In genomic region chr5:109705596-109705995, GRCh38 we compare ENCODE assay signal across 1 cellular context.
TF ChIP-seq lines count a peak whose summit lies in the region.

No MANE protein-coding gene starts in this region.

TF ChIP-seq in IMR-90, 13 proteins besides CTCF, POLR2A, EP300 and RAD21:
- TF ChIP-seq NFE2L2 (IDR thresholded peaks at IDR 0.05; ENCODE audit: low read depth, low read length) (no peak), CHD1 (IDR thresholded peaks at IDR 0.05; ENCODE audit: low read depth, low read length) (no peak), ELK1 (IDR thresholded peaks at IDR 0.05; ENCODE audit: borderline replicate concordance, low read depth, low read length) (no peak), SMC3 (IDR thresholded peaks at IDR 0.05; ENCODE audit: low read depth, low read length) (no peak), CEBPB (IDR thresholded peaks at IDR 0.05; ENCODE audit: low read depth, low read length) (no peak), RFX5 (IDR thresholded peaks at IDR 0.05; ENCODE audit: low read depth, low read length) (no peak), MXI1 (IDR thresholded peaks at IDR 0.05; ENCODE audit: borderline replicate concordance, low read depth, low read length) (no peak), RCOR1 (IDR thresholded peaks at IDR 0.05; ENCODE audit: insufficient replicate concordance, low read length) (no peak), MAZ (IDR thresholded peaks at IDR 0.05; ENCODE audit: borderline replicate concordance, low read depth, low read length) (no peak), FOS (IDR thresholded peaks at IDR 0.05; ENCODE audit: low read depth, low read length) (no peak), MAFK (IDR thresholded peaks at IDR 0.05; ENCODE audit: low read depth, low read length) (no peak), BHLHE40 (IDR thresholded peaks at IDR 0.05; ENCODE audit: low read depth, low read length) (no peak)
- TF ChIP-seq, protein P1, sequence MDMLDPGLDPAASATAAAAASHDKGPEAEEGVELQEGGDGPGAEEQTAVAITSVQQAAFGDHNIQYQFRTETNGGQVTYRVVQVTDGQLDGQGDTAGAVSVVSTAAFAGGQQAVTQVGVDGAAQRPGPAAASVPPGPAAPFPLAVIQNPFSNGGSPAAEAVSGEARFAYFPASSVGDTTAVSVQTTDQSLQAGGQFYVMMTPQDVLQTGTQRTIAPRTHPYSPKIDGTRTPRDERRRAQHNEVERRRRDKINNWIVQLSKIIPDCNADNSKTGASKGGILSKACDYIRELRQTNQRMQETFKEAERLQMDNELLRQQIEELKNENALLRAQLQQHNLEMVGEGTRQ (IDR thresholded peaks at IDR 0.05; ENCODE audit: low read depth, low read length): no peak
